ENCODE assay signal across 8 cellular contexts in genomic region chrX:12974797-12975669, GRCh38. TPM values are rescaled to one million over a fixed set of nuclear protein-coding genes. Genes with fewer than 3 reads are reported as not detected.
DNase-seq lines count a peak whose midpoint lies in the region; ATAC-seq, FAIRE-seq and TF ChIP-seq lines count a peak whose summit lies in the region.

TMSB4X (plus strand) TSS chrX:12975110.

- H2AFZ ChIP-seq in mammary epithelial cell (ENCODE audit: low read depth, low read length) = peak within 1 kb of the TSS; percentile 56

- H3K27ac Mint-ChIP-seq in WTC11 = peak within 1 kb of the TSS; percentile 98

- peak within 1 kb of the TSS; percentile 79 to 87 (median 80) for H3K4me3 ChIP-seq in mammary epithelial cell (replicated peaks in 1 of 3; ENCODE audit: insufficient read depth in 1 of 3, low read depth in 2 of 3, low read length in 3 of 3)
- peak within 1 kb of the TSS; percentile 50 to 84 (median 60) for H3K4me3 ChIP-seq in skin epidermis

- TF ChIP-seq CTCF in WTC11 (IDR thresholded peaks at IDR 0.05) (no peak), mammary epithelial cell (conservative IDR thresholded peaks at IDR 0.05 in 1 of 2, IDR thresholded peaks at IDR 0.05 in 1 of 2; ENCODE audit: extremely low read depth in 1 of 2, insufficient read depth in 1 of 2, low read depth in 1 of 2, low read length in 2 of 2) (no peak)

- H3K27ac ChIP-seq in mammary epithelial cell (ENCODE audit: insufficient read depth, low read depth, low read length) = peak within 1 kb of the TSS; percentile 93
- H3K27ac ChIP-seq in skin epidermis = peak within 1 kb of the TSS; percentile 87 to 99 (median 95)

- no peaks in the 10 kb centered on the region for H4K20me1 ChIP-seq in mammary epithelial cell (ENCODE audit: insufficient read depth, low read length)

- H3K4me1 ChIP-seq in mammary epithelial cell (ENCODE audit: insufficient read depth, low read length) = peaks cover 7% of the 10 kb centered on the region

- 10% methylated on average over 42 of the region's 60 CpGs for WGBS in mammary epithelial cell (ENCODE audit: low coverage, missing lambda C conversion rate)

- FAIRE-seq in GM18507 (lab: Jason Lieb, UNC) = peak; percentile 91

- ATAC-seq in HG03066 (IDR thresholded peaks at IDR 0.05; ENCODE audit: low read depth, unreplicated experiment) = peak; percentile 40
- ATAC-seq in WTC11 = peak; percentile 58
- ATAC-seq in GM21367 (IDR thresholded peaks at IDR 0.05; ENCODE audit: unreplicated experiment) = no peak

- peaks cover 26% of the 10 kb centered on the region for H3K36me3 Mint-ChIP-seq in WTC11

- H3K4me3 Mint-ChIP-seq in WTC11 = peak within 1 kb of the TSS; percentile 93

- in situ Hi-C loops in mammary epithelial cell (cut with MboI; ENCODE audit: low sequenced_read_pairs in 2 of 2) = no loop called here

- H3K9me3 ChIP-seq in mammary epithelial cell (replicated peaks; ENCODE audit: insufficient read depth, low read length) = no peaks in the 10 kb centered on the region

- intact Hi-C loops in mammary epithelial cell (cut with micrococcal nuclease) = loop anchor here (1.0 to 10.0 kb wide), 6 partner anchors 28 to 422 kb away; no protein-coding TSS in a partner anchor

- H3K27me3 Mint-ChIP-seq in WTC11 (ENCODE audit: low read depth) = no peaks in the 10 kb centered on the region

- dilution Hi-C loops in mammary epithelial cell (cut with HindIII; ENCODE audit: low sequenced_read_pairs) = no loop called here

- H3K27me3 ChIP-seq in mammary epithelial cell (ENCODE audit: insufficient read depth, low read length) = no peaks in the 10 kb centered on the region

- H3K79me2 ChIP-seq in mammary epithelial cell (ENCODE audit: insufficient read depth, low read length) = peaks cover 14% of the 10 kb centered on the region

- no peaks in the 10 kb centered on the region for H3K9me3 Mint-ChIP-seq in WTC11

- peak within 1 kb of the TSS; percentile 82 for H3K9ac ChIP-seq in mammary epithelial cell (ENCODE audit: insufficient read depth, low read length)

- POLR2A ChIA-PET in WTC11 (lab: Charles Lee) = interaction anchor here (1.0 to 2.3 kb wide), 9 partner anchors 20 to 760 kb away, joined by 3 to 11 read pairs (median 4); partner anchors contain the start of genes OFD1 and TRAPPC2

- H3K4me2 ChIP-seq in mammary epithelial cell (ENCODE audit: insufficient read depth, low read depth, low read length) = peak within 1 kb of the TSS; percentile 82

- H3K36me3 ChIP-seq in mammary epithelial cell (ENCODE audit: insufficient read depth, low read length) = no peaks in the 10 kb centered on the region

- DNase-seq in GM18507 (ENCODE audit: extremely low spot score, insufficient read length, low read depth) (no peak), NCI-H345 (lab: John Stamatoyannopoulos, UW) (peak; percentile 83), WTC11 (ENCODE audit: low spot score) (peak; percentile 79), mammary epithelial cell (peak; percentile 76), iPS-NIHi11 (ENCODE audit: low spot score) (peak; percentile 80)

- H3K4me1 Mint-ChIP-seq in WTC11 = peaks cover 65% of the 10 kb centered on the region

- CTCF ChIA-PET in WTC11 (lab: Charles Lee) = interaction anchor here (1.0 kb wide), 1 partner anchor 513 kb away, joined by 3 read pairs; no protein-coding TSS in a partner anchor
- CTCF ChIA-PET in mammary epithelial cell (lab: Charles Lee; ENCODE audit: low non-redundant PET) = no interaction called here

- BruUV-seq in mammary epithelial cell (replicated peaks; lab: Mats Ljungman, UMichigan) = TSS peak; percentile 69

TF ChIP-seq in WTC11, 78 proteins besides CTCF, POLR2A, EP300 and RAD21 (continues in another document):
- TF ChIP-seq EMX1 (CRISPR knock-in tag; IDR thresholded peaks at IDR 0.05) = no peak
- no peak for TF ChIP-seq CDX4 (CRISPR knock-in tag; IDR thresholded peaks at IDR 0.05; ENCODE audit: borderline replicate concordance)
- no peak for TF ChIP-seq TEAD4 (CRISPR knock-in tag; IDR thresholded peaks at IDR 0.05)
- no peak for TF ChIP-seq JAZF1 (CRISPR knock-in tag; IDR thresholded peaks at IDR 0.05)
- no peak for TF ChIP-seq RORB (CRISPR knock-in tag; IDR thresholded peaks at IDR 0.05)
- TF ChIP-seq GRHL2 (CRISPR knock-in tag; IDR thresholded peaks at IDR 0.05; ENCODE audit: insufficient replicate concordance, severe bottlenecking) = no peak
- no peak for TF ChIP-seq MXD4 (CRISPR knock-in tag; IDR thresholded peaks at IDR 0.05; ENCODE audit: borderline replicate concordance)
- TF ChIP-seq ZSCAN18 (CRISPR knock-in tag; IDR thresholded peaks at IDR 0.05) = no peak
- no peak for TF ChIP-seq FOXJ3 (CRISPR knock-in tag; IDR thresholded peaks at IDR 0.05; ENCODE audit: borderline replicate concordance)
- peak; percentile 14; the same call in 1 of the 2 replicates for TF ChIP-seq CREB1 (CRISPR knock-in tag; IDR thresholded peaks at IDR 0.05)
- no peak for TF ChIP-seq NR3C1 (CRISPR knock-in tag; conservative IDR thresholded peaks at IDR 0.05; ENCODE audit: low read depth)
- no peak for TF ChIP-seq ZNF121 (CRISPR knock-in tag; IDR thresholded peaks at IDR 0.05)
- no peak for TF ChIP-seq ERG (CRISPR knock-in tag; IDR thresholded peaks at IDR 0.05)
- no peak; the same call in 1 of the 2 replicates for TF ChIP-seq ZNF281 (CRISPR knock-in tag; IDR thresholded peaks at IDR 0.05)
- TF ChIP-seq SOX15 (CRISPR knock-in tag; IDR thresholded peaks at IDR 0.05) = no peak

RNA-seq across cellular contexts. Expression of gene TMSB4X, which starts in this region (rescaled TPM):
- total RNA-seq in WTC11 (2021) (2,375 to 2,595 TPM (median 2,468 TPM) in 3 replicates), mammary epithelial cell (1,000 to 10,000 TPM; 1,481 to 1,998 TPM)
- 2,487 TPM for polyA plus RNA-seq in mammary epithelial cell
- polyA minus RNA-seq in mammary epithelial cell = 1,100 TPM
